ENCODE assay signal across 14 cellular contexts in genomic region chr13:43232866-43233265, GRCh38.
A peak's percentile ranks its signal among the peaks of the same experiment; 100 is the strongest.
DNase-seq lines count a peak whose midpoint lies in the region; ATAC-seq and TF ChIP-seq lines count a peak whose summit lies in the region.
"Had no signal": no experiment of that assay in that cellular context is flagged by ENCODE, and none has a peak within 500 bp of the region (broad histone marks: within the 10 kb centered on the region; RNA-seq: fewer than 3 reads in every experiment).

No MANE protein-coding gene starts in this region.

- H3K79me1 ChIP-seq in IMR-90 (ENCODE audit: low read depth in 1 of 2, low read length in 2 of 2), result no peaks in the 10 kb centered on the region

- no peak overlapping the region for H3K4me3 ChIP-seq in BJ (ENCODE audit: low read depth, low read length)
- H3K4me3 ChIP-seq in IMR-90 (ENCODE audit: insufficient read depth, low read depth, low read length), result no peak overlapping the region
- no peak overlapping the region for H3K4me3 ChIP-seq in astrocyte of the spinal cord (ENCODE audit: low read depth, low read length)
- no peak overlapping the region for H3K4me3 ChIP-seq in foreskin fibroblast (ENCODE audit: low read depth in 1 of 2, low read length in 2 of 2)
- H3K4me3 ChIP-seq in right cardiac atrium (ENCODE audit: low read length), result no peak overlapping the region
- H3K4me3 ChIP-seq in aorta (ENCODE audit: low read length in 2 of 2), result no peak overlapping the region
- H3K4me3 ChIP-seq: SJSA1 had no signal

- no peak overlapping the region for H2AK5ac ChIP-seq in IMR-90 (ENCODE audit: low read depth, low read length)

- H3K4me1 ChIP-seq in IMR-90 (ENCODE audit: control insufficient read depth, insufficient read depth, low read length) (peaks cover 4% of the 10 kb centered on the region; the same call in 1 of the 2 replicates), right cardiac atrium (ENCODE audit: control insufficient read depth, insufficient read depth, low read length) (no peaks in the 10 kb centered on the region), aorta (ENCODE audit: control insufficient read depth in 1 of 2, insufficient read depth in 2 of 2, low read length in 2 of 2) (no peaks in the 10 kb centered on the region)

- H3K4ac ChIP-seq in IMR-90 (ENCODE audit: low read depth, low read length), result no peak overlapping the region

- H3K9me3 ChIP-seq in IMR-90 (ENCODE audit: control insufficient read depth, insufficient read depth, low read length), result no peaks in the 10 kb centered on the region
- no peaks in the 10 kb centered on the region for H3K9me3 ChIP-seq in right cardiac atrium (ENCODE audit: control insufficient read depth, low read length)
- H3K9me3 ChIP-seq in aorta (ENCODE audit: control insufficient read depth, low read length), result no peaks in the 10 kb centered on the region
- H3K9me3 ChIP-seq: SJSA1 had no signal

- intact Hi-C loops in IMR-90 (cut with micrococcal nuclease), result no loop called here
- intact Hi-C loops in right cardiac atrium (cut with DNase I), result no loop called here
- intact Hi-C loops in aorta (cut with DNase I), result no loop called here

- H2BK5ac ChIP-seq in IMR-90 (ENCODE audit: low read depth, low read length, poor library complexity, severe bottlenecking), result no peak overlapping the region

- H3K27ac ChIP-seq in IMR-90 (ENCODE audit: insufficient read depth, low read length) (no peak overlapping the region), right cardiac atrium (ENCODE audit: low read length) (no peak overlapping the region), aorta (ENCODE audit: low read depth in 1 of 2, low read length in 2 of 2) (no peak overlapping the region)
- H3K27ac ChIP-seq: SJSA1 had no signal

- no peak overlapping the region for H4K8ac ChIP-seq in IMR-90 (ENCODE audit: low read depth in 2 of 2, low read length in 2 of 2)

- peaks cover 5% of the 10 kb centered on the region for H3K9me1 ChIP-seq in IMR-90 (ENCODE audit: insufficient read depth, low read length)

- POLR2A ChIA-PET in BJ (lab: Charles Lee), result no interaction called here
- POLR2A ChIA-PET in IMR-90 (lab: Charles Lee; ENCODE audit: unreplicated experiment), result no interaction called here

- no TSS peak for BruUV-seq in IMR-90 (replicated peaks; lab: Mats Ljungman, UMichigan)

- no peak overlapping the region for H2AK9ac ChIP-seq in IMR-90 (replicated peaks; ENCODE audit: low read depth, low read length, poor library complexity)

- no peak overlapping the region for H2BK15ac ChIP-seq in IMR-90 (ENCODE audit: low read depth, low read length)

- no peaks in the 10 kb centered on the region for H3K36me3 ChIP-seq in BJ (ENCODE audit: control insufficient read depth, insufficient read depth, low read length)
- no peaks in the 10 kb centered on the region for H3K36me3 ChIP-seq in IMR-90 (ENCODE audit: control insufficient read depth, insufficient read depth, low read length)
- no peaks in the 10 kb centered on the region for H3K36me3 ChIP-seq in aorta (ENCODE audit: control insufficient read depth in 1 of 2, insufficient read depth in 2 of 2, low read length in 1 of 2)
- H3K36me3 ChIP-seq: SJSA1 had no signal

- TF ChIP-seq RAD21 in IMR-90 (IDR thresholded peaks at IDR 0.05; ENCODE audit: low read length), result no peak

- H2AFZ ChIP-seq in IMR-90 (replicated peaks; ENCODE audit: low read length, poor library complexity), result no peak overlapping the region

- H4K20me1 ChIP-seq in IMR-90 (ENCODE audit: insufficient read depth, low read length), result no peaks in the 10 kb centered on the region

- TF ChIP-seq POLR2A in IMR-90 (IDR thresholded peaks at IDR 0.05; ENCODE audit: low read depth, low read length), result no peak

- no peak overlapping the region for H3K23ac ChIP-seq in IMR-90 (ENCODE audit: low read depth, low read length)

- H3K14ac ChIP-seq in IMR-90 (replicated peaks; ENCODE audit: low read depth, low read length), result no peak overlapping the region

- in situ Hi-C loops in IMR-90 (cut with MboI; ENCODE audit: low sequenced_read_pairs), result no loop called here
- in situ Hi-C loops in astrocyte of the spinal cord (cut with HindIII; ENCODE audit: low sequenced_read_pairs), result no loop called here

- no peak overlapping the region for H2BK120ac ChIP-seq in IMR-90 (ENCODE audit: low read depth, low read length)

- no peak overlapping the region for H3K56ac ChIP-seq in IMR-90 (ENCODE audit: extremely low read depth, insufficient read depth, low read length)

- H3K27me3 ChIP-seq in BJ (ENCODE audit: control insufficient read depth, insufficient read depth, low read length) (no peaks in the 10 kb centered on the region), IMR-90 (ENCODE audit: control insufficient read depth, insufficient read depth, low read length) (no peaks in the 10 kb centered on the region), right cardiac atrium (ENCODE audit: control insufficient read depth, insufficient read depth) (no peaks in the 10 kb centered on the region), aorta (ENCODE audit: control insufficient read depth in 1 of 2, insufficient read depth in 2 of 2, low read length in 1 of 2) (no peaks in the 10 kb centered on the region)
- H3K27me3 ChIP-seq: SJSA1 had no signal

- H4K91ac ChIP-seq in IMR-90 (ENCODE audit: insufficient read depth, low read depth, low read length), result no peak overlapping the region

- H3K4me2 ChIP-seq in IMR-90 (ENCODE audit: low read depth, low read length), result no peak overlapping the region

- no peak overlapping the region for H2BK20ac ChIP-seq in IMR-90 (ENCODE audit: low read depth, low read length)

- DNase-seq in BJ (ENCODE audit: low read depth) (peak; percentile 15), IMR-90 (peak; percentile 77), astrocyte of the spinal cord (ENCODE audit: low read depth, low spot score) (peak; percentile 48), foreskin fibroblast (peak; percentile 87 to 94), right cardiac atrium (no peak), HT-29 (ENCODE audit: low spot score) (no peak), aorta (no peak)
- DNase-seq: activated CD4-positive, alpha-beta T cell treated with anti-CD3 and anti-CD28 coated beads, Interleukin-2, amount 50 U/mL, for 48 hours; activated T-cell treated with anti-CD3 and anti-CD28 coated beads, Interleukin-2, amount 50 U/mL, for 72 hours; kidney glomerular epithelial cell; NCI-H1048 had no signal

- dilution Hi-C loops in IMR-90 (cut with HindIII; ENCODE audit: low sequenced_read_pairs, unreplicated experiment), result no loop called here

- no peak for TF ChIP-seq CTCF in BJ (IDR thresholded peaks at IDR 0.05; ENCODE audit: insufficient read depth, low read depth, low read length)
- no peak for TF ChIP-seq CTCF in IMR-90 (conservative IDR thresholded peaks at IDR 0.05; ENCODE audit: low read depth, low read length)
- no peak for TF ChIP-seq CTCF in astrocyte of the spinal cord (IDR thresholded peaks at IDR 0.05; ENCODE audit: low read depth, low read length)
- no peak for TF ChIP-seq CTCF in foreskin fibroblast (IDR thresholded peaks at IDR 0.05; ENCODE audit: low read depth, low read length)

- ATAC-seq in IMR-90 (ENCODE audit: low read depth) (no peak), GM21515 (IDR thresholded peaks at IDR 0.05; ENCODE audit: unreplicated experiment) (no peak), right cardiac atrium (no peak), aorta (ENCODE audit: low FRiP score) (no peak)
- ATAC-seq: activated T-cell treated with anti-CD3 and anti-CD28 coated beads, Interleukin-2, amount 50 U/mL, for 72 hours; HepG2 had no signal

- H3K9ac ChIP-seq in IMR-90 (ENCODE audit: low read depth, low read length), result no peak overlapping the region

- no CpG with 5 or more reads among the region's 1 CpG for WGBS in IMR-90 (ENCODE audit: extremely low coverage in 2 of 2, insufficient read length in 1 of 2), 2 experiments
- WGBS in right cardiac atrium, result 91% methylated on average over 1 of the region's 1 CpG
- WGBS in aorta, 2 donors, result 87 to 90% methylated on average over 1 of the region's 1 CpG

- no peak overlapping the region for H3K18ac ChIP-seq in IMR-90 (ENCODE audit: low read depth, low read length)

- CTCF ChIA-PET in BJ (lab: Yijun Ruan, JAX), result no interaction called here
- CTCF ChIA-PET in IMR-90 (lab: Yijun Ruan, JAX), result interaction anchor here (0.6 kb wide), 1 partner anchor 9 kb away, joined by 3 read pairs; no protein-coding TSS in a partner anchor

- no peak overlapping the region for H4K5ac ChIP-seq in IMR-90 (ENCODE audit: low read depth, low read length)

TF ChIP-seq in IMR-90, 13 proteins besides CTCF, POLR2A, EP300 and RAD21:
- TF ChIP-seq CHD1 (IDR thresholded peaks at IDR 0.05; ENCODE audit: low read depth, low read length) (no peak), CEBPB (IDR thresholded peaks at IDR 0.05; ENCODE audit: low read depth, low read length) (peak; percentile 81)

Comparison
In these comparisons a context has a peak if more than half of its experiments do, and no peak if none do; other contexts are left out.
1. DNase-seq: peak in BJ (single experiment), IMR-90 (single experiment), astrocyte of the spinal cord (single experiment) and foreskin fibroblast (2 of 2); none in right cardiac atrium (0 of 3), HT-29 (single experiment) and aorta (0 of 2).